27 cellular contexts compared by ENCODE assay signal in the genomic region with DNA sequence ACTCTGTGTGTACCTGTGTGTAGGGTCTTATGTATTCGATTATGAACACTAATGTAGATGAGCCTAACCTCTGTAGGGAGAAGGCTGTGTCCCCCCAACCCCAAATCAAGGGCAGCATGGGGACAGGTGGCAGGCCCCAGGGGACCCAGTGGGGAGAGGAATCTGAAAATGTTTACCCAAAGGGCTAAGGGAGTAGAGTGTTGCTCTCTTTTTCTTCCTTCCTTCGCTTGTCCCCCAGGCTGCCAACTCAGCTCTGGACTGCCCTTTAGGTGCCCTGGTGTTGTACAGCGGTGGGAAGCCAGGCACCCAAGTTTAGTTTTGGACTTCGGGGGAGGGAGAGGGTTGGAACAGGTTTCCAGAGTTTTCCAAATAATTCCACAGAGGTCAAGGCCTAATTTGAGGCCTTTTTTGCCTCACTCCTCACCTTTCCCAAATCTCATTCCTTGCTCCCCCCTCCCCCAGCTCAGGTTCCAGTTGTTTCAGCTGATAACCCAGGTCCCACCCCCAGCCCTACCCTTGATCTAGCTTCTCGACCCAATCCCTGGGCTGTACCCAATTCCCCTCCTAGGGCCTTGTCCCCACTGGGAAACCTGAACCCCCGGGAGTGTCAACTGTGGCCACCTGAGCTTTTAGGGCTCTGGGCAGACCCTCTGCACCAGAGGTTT. TPM values are rescaled to one million over a fixed set of nuclear protein-coding genes. Genes with fewer than 3 reads are reported as not detected.
"Had no signal": no experiment of that assay in that cellular context is flagged by ENCODE, and none has a peak within 500 bp of the region (broad histone marks: within the 10 kb centered on the region; RNA-seq: fewer than 3 reads in every experiment).

No MANE protein-coding gene starts in this region.

- H3K36me3 Mint-ChIP-seq: T-cell had no signal

- ATAC-seq: activated naive CD4-positive, alpha-beta T cell treated with anti-CD3 and anti-CD28 coated beads, Interleukin-2, amount 50 U/mL, for 72 hours; effector memory CD8-positive, alpha-beta T cell; foreskin keratinocyte; pancreas; right lobe of liver; T-cell had no signal

- H3K36me3 ChIP-seq: cardiac muscle cell, pancreas, right lobe of liver, suprapubic skin had no signal

- H3K4me1 ChIP-seq: foreskin keratinocyte had no signal

- H3K9me3 ChIP-seq: mucosa of descending colon, pancreas, right lobe of liver, suprapubic skin had no signal

- DNase-seq: activated CD4-positive, alpha-beta T cell treated with anti-CD3 and anti-CD28 coated beads, Interleukin-2, amount 10 ng/mL, durations not matched to agents 7 days and 5 days; activated CD8-positive, alpha-beta memory T cell treated with anti-CD3 and anti-CD28 coated beads, Interleukin-2, amount 50 U/mL, for 48 hours; activated effector memory CD4-positive, alpha-beta T cell treated with anti-CD3 and anti-CD28 coated beads, Interleukin-2, amount 50 U/mL, for 16 hours; amniotic stem cell; effector memory CD8-positive, alpha-beta T cell; foreskin keratinocyte; hippocampal formation; mucosa of descending colon; naive B cell; pancreas; right lobe of liver; small intestine; stimulated activated CD4-positive, alpha-beta T cell treated with anti-CD3 and anti-CD28 coated beads, Interleukin-4, amount 100 ng/mL, for 1 hour; stimulated activated naive CD8-positive, alpha-beta T cell treated with anti-CD3 and anti-CD28 coated beads, Interleukin-15, amount 100 ng/mL, for 72 hours; T-cell; T-helper 9 cell; trophoblast cell had no signal

- H3K9me3 Mint-ChIP-seq: activated CD4-positive, alpha-beta T cell treated with anti-CD3 and anti-CD28 coated beads, Interleukin-2, amount 10 ng/mL, durations not matched to agents 7 days and 5 days; activated naive CD4-positive, alpha-beta T cell treated with anti-CD3 and anti-CD28 coated beads, Interleukin-2, amount 50 U/mL, for 72 hours; effector memory CD8-positive, alpha-beta T cell; memory B cell; stimulated activated naive CD8-positive, alpha-beta T cell treated with anti-CD3 and anti-CD28 coated beads, Interleukin-15, amount 100 ng/mL, for 72 hours; T-cell had no signal

- FAIRE-seq: keratinocyte, pancreas, small intestine had no signal

- H3K27ac ChIP-seq: cardiac muscle cell, epithelial cell of prostate, foreskin keratinocyte, pancreas, right lobe of liver, suprapubic skin had no signal

- H3K27ac Mint-ChIP-seq: activated CD4-positive, alpha-beta T cell treated with anti-CD3 and anti-CD28 coated beads, Interleukin-2, amount 10 ng/mL, durations not matched to agents 7 days and 5 days; activated naive CD4-positive, alpha-beta T cell treated with anti-CD3 and anti-CD28 coated beads, Interleukin-2, amount 50 U/mL, for 72 hours; effector memory CD8-positive, alpha-beta T cell; memory B cell; stimulated activated naive CD8-positive, alpha-beta T cell treated with anti-CD3 and anti-CD28 coated beads, Interleukin-15, amount 100 ng/mL, for 72 hours; T-cell had no signal

- H3K4me3 ChIP-seq: cardiac muscle cell, mucosa of descending colon, pancreas, right lobe of liver had no signal

RNA-seq across cellular contexts. Expression of gene PAX2, which starts 9.1 kb away (rescaled TPM):
- total RNA-seq: activated CD4-positive, alpha-beta T cell treated with anti-CD3 and anti-CD28 coated beads, Interleukin-2, amount 10 ng/mL, durations not matched to agents 7 days and 5 days; activated naive CD4-positive, alpha-beta T cell treated with anti-CD3 and anti-CD28 coated beads, Interleukin-2, amount 50 U/mL, for 72 hours; cardiac muscle cell; dermis microvascular lymphatic vessel endothelial cell; fibroblast of lung; foreskin keratinocyte; liver; mucosa of descending colon; pulmonary artery endothelial cell; suprapubic skin; T-cell had no signal
- polyA plus RNA-seq: cardiac muscle cell, fibroblast of lung, foreskin keratinocyte, keratinocyte, liver, small intestine had no signal
